8 cellular contexts compared by ENCODE assay signal in genomic region chr11:67613960-67614715, GRCh38. TPM values are rescaled to one million over a fixed set of nuclear protein-coding genes. Genes with fewer than 3 reads are reported as not detected.
DNase-seq lines count a peak whose midpoint lies in the region; FAIRE-seq and TF ChIP-seq lines count a peak whose summit lies in the region.

No MANE protein-coding gene starts in this region.

- H3K9me3 ChIP-seq in DOHH2 (ENCODE audit: control insufficient read depth, insufficient read depth, low read length) (no peaks in the 10 kb centered on the region), adrenal gland (replicated peaks in 1 of 3) (no peaks in the 10 kb centered on the region)

- DNase-seq in GM20000 (ENCODE audit: low spot score) (peak; percentile 88), HTR-8/SVneo (ENCODE audit: insufficient read length, low spot score) (peak; percentile 69), T-helper 1 cell (peak; percentile 67 to 89 (median 75)), adrenal gland (peak in 5 of 7 donors; percentile 41 to 66 (median 54)), iris pigment epithelial cell (ENCODE audit: low read depth) (peak; percentile 51), NCI-H524 treated with DMSO at 0.1 percent for 48 hours (lab: John Stamatoyannopoulos, UW) (no peak)
- DNase-seq in stimulated activated CD4-positive, alpha-beta T cell treated with anti-CD3 and anti-CD28 coated beads, Interleukin-1b, Interleukin-23, amount 100 ng/mL, for 1 hour (ENCODE audit: low read depth in 2 of 2) = peak; percentile 56 to 60

- peaks cover under 1% of the 10 kb centered on the region; the same call in 1 of the 2 replicates for H3K79me2 ChIP-seq in DOHH2 (ENCODE audit: control insufficient read depth, low read length)

- H3K36me3 ChIP-seq in DOHH2 (ENCODE audit: control insufficient read depth, low read length) = peaks cover 40% of the 10 kb centered on the region
- peaks cover 0 to 31% of the 10 kb centered on the region in 2 donors for H3K36me3 ChIP-seq in adrenal gland (replicated peaks in 1 of 2)

- peak; percentile 83 for FAIRE-seq in HTR-8/SVneo (lab: Jason Lieb, UNC)

- no peak for TF ChIP-seq POLR2A in adrenal gland (IDR thresholded peaks at IDR 0.05)

- H3K27me3 ChIP-seq in DOHH2 (ENCODE audit: control insufficient read depth, low read length) = peaks cover 3% of the 10 kb centered on the region
- H3K27me3 ChIP-seq in adrenal gland = peaks cover 9% of the 10 kb centered on the region

- no peaks in the 10 kb centered on the region for H4K20me1 ChIP-seq in DOHH2 (ENCODE audit: control insufficient read depth, insufficient read depth, low read depth, low read length)

- intact Hi-C loops in adrenal gland (cut with DNase I) = no loop called here

- H3F3A ChIP-seq in DOHH2 (ENCODE audit: control insufficient read depth, insufficient read depth) = peaks cover 8% of the 10 kb centered on the region

- peak overlapping the region; percentile 79 for H3K4me2 ChIP-seq in DOHH2 (ENCODE audit: low read length)

- H3K4me3 ChIP-seq in DOHH2 (ENCODE audit: low read length) = peak overlapping the region; percentile 61
- H3K4me3 ChIP-seq in adrenal gland = peak overlapping the region in 1 of 4 donors; percentile 35

- TF ChIP-seq CTCF in DOHH2 (IDR thresholded peaks at IDR 0.05; ENCODE audit: low read depth, low read length, poor library complexity, severe bottlenecking) (peak; percentile 69), GM20000 (IDR thresholded peaks at IDR 0.05; ENCODE audit: extremely low read depth, missing control alignments) (peak; percentile 38), adrenal gland (IDR thresholded peaks at IDR 0.05) (peak; percentile 33 to 62 (median 52))

- 15 to 23% (median 15%) methylated on average over 10 to 23 of the region's 23 CpGs for WGBS in adrenal gland, 4 donors

- H3K4me1 ChIP-seq in DOHH2 (ENCODE audit: control insufficient read depth, low read length) (peaks cover 39% of the 10 kb centered on the region), adrenal gland (replicated peaks in 1 of 2) (no peaks in the 10 kb centered on the region)

- H3K9me2 ChIP-seq in DOHH2 (replicated peaks; ENCODE audit: control insufficient read depth, low read length) = no peaks in the 10 kb centered on the region

- H3K27ac ChIP-seq in DOHH2 (ENCODE audit: low read depth, low read length) (peak overlapping the region; percentile 78), adrenal gland (peak overlapping the region in 2 of 5 donors; percentile 11 to 28)

RNA-seq across cellular contexts. Expression of gene NDUFV1, which starts 7.4 kb away (rescaled TPM):
- 100 to 1,000 TPM; 176 to 439 (median 297) TPM for total RNA-seq in adrenal gland
- polyA plus RNA-seq in adrenal gland = 100 to 1,000 TPM in 2 of 3 donors, 10 to 100 TPM in 1; 84.2 to 231 (median 227) TPM

RNA-seq across cellular contexts. Expression of gene NUDT8, which starts 15.6 kb away (rescaled TPM):
- total RNA-seq in adrenal gland = 10 to 100 TPM in 2 of 8 donors, 1 to 10 TPM in 6; 2.4 to 40.6 (median 7.9) TPM
- polyA plus RNA-seq in adrenal gland = 10 to 100 TPM in 1 of 3 donors, 1 to 10 TPM in 2; 1.9 to 14.0 (median 8.0) TPM

RNA-seq across cellular contexts. Expression of gene TBX10, which starts 25.4 kb away (rescaled TPM):
- total RNA-seq in adrenal gland = not detected
- not detected for polyA plus RNA-seq in adrenal gland

RNA-seq across cellular contexts. Expression of gene GSTP1, which starts 30.5 kb away (rescaled TPM):
- total RNA-seq in adrenal gland = 1,000 to 10,000 TPM in 1 of 8 donors, 100 to 1,000 TPM in 7; 332 to 1,325 (median 429) TPM
- 100 to 1,000 TPM; 267 to 762 (median 466) TPM for polyA plus RNA-seq in adrenal gland

RNA-seq across cellular contexts. Expression of gene ACY3, which starts 36.4 kb away (rescaled TPM):
- total RNA-seq in adrenal gland = not detected
- polyA plus RNA-seq in adrenal gland = under 1 TPM in 1 of 3 donors, not detected in 2; 0.32 TPM
